8 cellular contexts compared by ENCODE assay signal in the genomic region with DNA sequence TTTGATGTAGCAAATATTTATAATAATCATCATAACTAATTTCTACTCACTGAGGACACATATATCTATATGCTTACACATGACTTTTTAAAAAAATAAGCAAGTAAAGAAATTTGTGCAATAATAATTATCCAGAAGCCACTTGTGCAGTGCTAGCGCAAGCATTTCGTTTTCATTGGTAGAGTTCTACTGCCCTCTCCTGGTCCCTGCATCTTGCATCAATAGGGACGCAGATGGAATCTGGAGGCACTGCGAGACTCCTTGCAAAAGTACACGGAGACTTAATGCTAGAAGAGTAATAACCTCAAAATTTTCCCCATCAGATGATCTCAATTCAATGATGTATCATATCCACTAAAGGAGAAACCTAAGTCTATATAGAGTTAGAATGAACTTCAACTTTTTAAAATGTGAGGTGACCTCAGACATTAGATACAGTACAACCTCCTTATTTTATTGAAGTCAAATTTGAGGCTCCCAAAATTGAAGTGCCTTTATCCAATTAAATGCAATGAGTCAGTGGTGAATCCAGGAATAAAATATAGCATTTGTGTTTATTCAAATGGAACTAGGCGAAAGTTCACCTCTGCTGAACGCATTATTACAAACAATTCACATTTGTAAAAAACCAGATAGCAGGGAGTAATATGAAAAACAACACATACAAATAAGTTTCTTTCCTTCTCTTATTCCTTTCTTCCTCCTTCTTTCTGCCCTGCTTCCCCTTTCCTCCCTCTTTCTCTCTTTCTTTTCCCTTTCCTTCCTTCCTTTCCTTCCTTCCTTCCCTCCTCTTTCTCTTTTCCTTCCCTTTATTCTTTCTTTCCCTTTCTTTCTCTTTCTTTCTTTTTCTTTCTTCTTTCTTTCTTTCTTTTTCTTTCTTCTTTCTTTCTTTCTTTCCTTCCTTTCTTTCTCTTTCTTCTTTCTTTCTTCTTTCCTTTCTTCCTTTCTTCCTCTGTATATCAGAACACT.
DNase-seq lines count a peak whose midpoint lies in the region; ATAC-seq and TF ChIP-seq lines count a peak whose summit lies in the region.

No MANE protein-coding gene starts in this region.

- H3K4me3 Mint-ChIP-seq in activated CD8-positive, alpha-beta T cell treated with anti-CD3 and anti-CD28 coated beads, Interleukin-2, amount 10 ng/mL, durations not matched to agents 7 days and 5 days = no peak overlapping the region
- no peak overlapping the region for H3K4me3 Mint-ChIP-seq in nephron

- ATAC-seq in GM19438 (IDR thresholded peaks at IDR 0.05; ENCODE audit: low read depth, unreplicated experiment) (peak; percentile 78), HG03521 (IDR thresholded peaks at IDR 0.05; ENCODE audit: unreplicated experiment) (peak; percentile 89)
- peak; percentile 69 for ATAC-seq in activated CD8-positive, alpha-beta T cell treated with anti-CD3 and anti-CD28 coated beads, Interleukin-2, amount 10 ng/mL, durations not matched to agents 7 days and 5 days

- H3K27ac ChIP-seq in fibroblast of lung (ENCODE audit: insufficient read depth, low read length) (no peak overlapping the region), vagina (no peak overlapping the region)

- no peak overlapping the region for H3K27ac Mint-ChIP-seq in activated CD8-positive, alpha-beta T cell treated with anti-CD3 and anti-CD28 coated beads, Interleukin-2, amount 10 ng/mL, durations not matched to agents 7 days and 5 days
- H3K27ac Mint-ChIP-seq in nephron = peak overlapping the region in 2 of 3 experiments; percentile 63 to 72

- H4K20me1 ChIP-seq in fibroblast of lung (ENCODE audit: control insufficient read depth, extremely low read depth, insufficient read depth, low read length) = no peaks in the 10 kb centered on the region

- no peaks in the 10 kb centered on the region for H3K79me2 ChIP-seq in fibroblast of lung (ENCODE audit: control insufficient read depth, insufficient read depth, low read length)

- H3K9me3 ChIP-seq in fibroblast of lung (ENCODE audit: control insufficient read depth, insufficient read depth, low read depth, low read length) = no peaks in the 10 kb centered on the region
- no peaks in the 10 kb centered on the region for H3K9me3 ChIP-seq in vagina

- H3K4me1 Mint-ChIP-seq in activated CD8-positive, alpha-beta T cell treated with anti-CD3 and anti-CD28 coated beads, Interleukin-2, amount 10 ng/mL, durations not matched to agents 7 days and 5 days (ENCODE audit: low read depth) = no peaks in the 10 kb centered on the region
- peaks cover 13% of the 10 kb centered on the region for H3K4me1 Mint-ChIP-seq in nephron

- H3K4me2 ChIP-seq in fibroblast of lung (ENCODE audit: extremely low read depth, insufficient read depth, low read length) = no peak overlapping the region

- peak; percentile 90 to 95 for TF ChIP-seq CTCF in fibroblast of lung (conservative IDR thresholded peaks at IDR 0.05 in 1 of 2, IDR thresholded peaks at IDR 0.05 in 1 of 2; ENCODE audit: low read depth in 1 of 2, low read length in 2 of 2)
- peak; percentile 82 to 92 (median 90) for TF ChIP-seq CTCF in nephron (IDR thresholded peaks at IDR 0.05; ENCODE audit: unreplicated experiment in 3 of 3)
- TF ChIP-seq CTCF in vagina (IDR thresholded peaks at IDR 0.05) = peak; percentile 59 to 83 (median 66)

- no peaks in the 10 kb centered on the region for H3K36me3 Mint-ChIP-seq in activated CD8-positive, alpha-beta T cell treated with anti-CD3 and anti-CD28 coated beads, Interleukin-2, amount 10 ng/mL, durations not matched to agents 7 days and 5 days (ENCODE audit: low read depth)
- no peaks in the 10 kb centered on the region for H3K36me3 Mint-ChIP-seq in nephron (ENCODE audit: low read depth)

- peak overlapping the region; percentile 44 for H2AFZ ChIP-seq in fibroblast of lung (ENCODE audit: low read length)

- H3K4me3 ChIP-seq in fibroblast of lung (replicated peaks in 1 of 4; ENCODE audit: control extremely low read depth in 1 of 4, insufficient read depth in 1 of 4, low read depth in 3 of 4, low read length in 4 of 4) (no peak overlapping the region), vagina (no peak overlapping the region)

- no peaks in the 10 kb centered on the region for H3K4me1 ChIP-seq in fibroblast of lung (ENCODE audit: control insufficient read depth, extremely low read depth, insufficient read depth, low read length)
- H3K4me1 ChIP-seq in vagina = peaks cover 3% of the 10 kb centered on the region

- no peaks in the 10 kb centered on the region for H3K36me3 ChIP-seq in fibroblast of lung (ENCODE audit: control insufficient read depth, insufficient read depth, low read length)
- no peaks in the 10 kb centered on the region for H3K36me3 ChIP-seq in vagina

- H3K27me3 ChIP-seq in fibroblast of lung (ENCODE audit: control insufficient read depth, insufficient read depth, low read length) = no peaks in the 10 kb centered on the region
- no peaks in the 10 kb centered on the region for H3K27me3 ChIP-seq in vagina

- POLR2A ChIA-PET in activated CD8-positive, alpha-beta T cell treated with anti-CD3 and anti-CD28 coated beads, Interleukin-2, amount 10 ng/mL, durations not matched to agents 7 days and 5 days (lab: Charles Lee) = no interaction called here

- no peak for TF ChIP-seq POLR2A in vagina (IDR thresholded peaks at IDR 0.05)

- H3K9ac ChIP-seq in fibroblast of lung (ENCODE audit: insufficient read depth, low read length) = no peak overlapping the region

- no peaks in the 10 kb centered on the region for H3K27me3 Mint-ChIP-seq in activated CD8-positive, alpha-beta T cell treated with anti-CD3 and anti-CD28 coated beads, Interleukin-2, amount 10 ng/mL, durations not matched to agents 7 days and 5 days (ENCODE audit: low read depth)
- H3K27me3 Mint-ChIP-seq in nephron (ENCODE audit: low read depth) = no peaks in the 10 kb centered on the region

- intact Hi-C loops in vagina (cut with DNase I) = no loop called here

- no peaks in the 10 kb centered on the region for H3K9me3 Mint-ChIP-seq in activated CD8-positive, alpha-beta T cell treated with anti-CD3 and anti-CD28 coated beads, Interleukin-2, amount 10 ng/mL, durations not matched to agents 7 days and 5 days (ENCODE audit: insufficient read depth)
- H3K9me3 Mint-ChIP-seq in nephron = no peaks in the 10 kb centered on the region

- DNase-seq in DMS 273 treated with DMSO at 0.1 percent for 48 hours (lab: John Stamatoyannopoulos, UW) (peak; percentile 43), NCI-H748 (lab: John Stamatoyannopoulos, UW; ENCODE audit: unreplicated experiment) (peak; percentile 82), fibroblast of lung (ENCODE audit: low read depth in 2 of 2) (peak; percentile 78 to 92), vagina (ENCODE audit: extremely low spot score in 2 of 2) (no peak)
- peak; percentile 66 for DNase-seq in activated CD8-positive, alpha-beta T cell treated with anti-CD3 and anti-CD28 coated beads, Interleukin-2, amount 10 ng/mL, durations not matched to agents 7 days and 5 days

- CTCF ChIA-PET in activated CD8-positive, alpha-beta T cell treated with anti-CD3 and anti-CD28 coated beads, Interleukin-2, amount 10 ng/mL, durations not matched to agents 7 days and 5 days (lab: Charles Lee) = no interaction called here

Comparison
In these comparisons a context has a peak if more than half of its experiments do, and no peak if none do; other contexts are left out.
1. DNase-seq: peak in DMS 273 treated with DMSO at 0.1 percent for 48 hours (single experiment), NCI-H748 (single experiment), activated CD8-positive, alpha-beta T cell treated with anti-CD3 and anti-CD28 coated beads, Interleukin-2, amount 10 ng/mL, durations not matched to agents 7 days and 5 days (single experiment) and fibroblast of lung (2 of 2); none in vagina (0 of 2).
2. Peak in every context shown above with its lines, with median percentiles within 50 percentile points of each other: ATAC-seq and CTCF ChIP-seq.